ENCODE assay signal across 8 cellular contexts in the genomic region with DNA sequence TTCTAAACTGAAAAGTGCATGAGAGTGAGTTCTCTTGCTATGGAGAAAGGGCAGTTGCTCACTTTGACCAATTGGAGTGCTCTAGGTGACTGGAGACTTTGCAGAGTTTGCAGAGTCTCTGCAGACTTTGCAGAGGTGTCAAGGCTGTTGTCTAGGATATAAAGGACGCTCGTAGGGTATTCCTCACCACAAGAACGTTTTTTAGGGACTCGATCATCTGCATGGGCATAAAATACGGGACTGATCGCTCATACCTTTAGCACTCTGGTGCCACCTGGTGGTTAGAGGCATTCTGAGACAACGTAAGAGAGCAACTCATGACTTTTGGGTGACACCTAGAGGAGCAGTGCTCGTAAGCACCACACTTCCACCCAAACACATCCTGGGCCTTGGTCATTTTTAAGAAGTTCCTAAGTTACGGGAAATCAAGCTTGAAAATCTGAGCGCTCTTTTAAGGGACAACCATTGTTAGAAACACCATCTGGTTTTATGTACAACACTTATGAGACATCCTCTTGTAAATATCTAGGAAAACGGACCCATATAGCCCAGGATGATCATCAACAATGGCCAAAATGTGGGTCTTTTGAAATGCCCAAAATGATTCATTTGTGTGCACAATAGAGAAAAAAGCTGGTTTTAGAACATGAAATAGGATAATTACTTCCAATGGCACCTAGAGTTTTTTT. TPM values are rescaled to one million over a fixed set of nuclear protein-coding genes. Genes with fewer than 3 reads are reported as not detected.
DNase-seq lines count a peak whose midpoint lies in the region; ATAC-seq and TF ChIP-seq lines count a peak whose summit lies in the region.

No MANE protein-coding gene starts in this region.

- peak; percentile 24 for DNase-seq in DMS153 treated with DMSO at 0.1 percent for 48 hours (lab: John Stamatoyannopoulos, UW; ENCODE audit: unreplicated experiment)
- DNase-seq in NCI-H1694 (lab: John Stamatoyannopoulos, UW), result peak; percentile 70
- DNase-seq in SW480 (ENCODE audit: low spot score), result peak; percentile 92
- DNase-seq in activated naive CD8-positive, alpha-beta T cell treated with anti-CD3 and anti-CD28 coated beads, Interleukin-2, amount 50 U/mL, for 24 hours, result peak; percentile 89
- DNase-seq in heart left ventricle, result peak; percentile 61 to 91 (median 85)
- peak; percentile 88 for DNase-seq in putamen (ENCODE audit: low spot score)
- DNase-seq in vagina (ENCODE audit: extremely low spot score in 2 of 2), result peak; percentile 74 to 92

- H3K4me1 ChIP-seq in HEK293 (ENCODE audit: control insufficient read depth, insufficient read depth, low read length) (no peaks in the 10 kb centered on the region), heart left ventricle (peaks cover 0 to 4% (median 0%) of the 10 kb centered on the region in 12 donors), vagina (peaks cover 36% of the 10 kb centered on the region)

- no peaks in the 10 kb centered on the region for H3K36me3 Mint-ChIP-seq in activated naive CD8-positive, alpha-beta T cell treated with anti-CD3 and anti-CD28 coated beads, Interleukin-2, amount 50 U/mL, for 24 hours (ENCODE audit: low read depth)

- POLR2A ChIA-PET in HEK293 (lab: Yijun Ruan, JAX), result no interaction called here

- no peak overlapping the region for H3K4me3 Mint-ChIP-seq in activated naive CD8-positive, alpha-beta T cell treated with anti-CD3 and anti-CD28 coated beads, Interleukin-2, amount 50 U/mL, for 24 hours

- TF ChIP-seq POLR2A in heart left ventricle (IDR thresholded peaks at IDR 0.05) (no peak), vagina (IDR thresholded peaks at IDR 0.05) (no peak)

- CTCF ChIA-PET in HEK293 (lab: Yijun Ruan, JAX), result interaction anchor here (0.6 to 6.7 kb wide), 55 partner anchors 8 to 568 kb away, joined by 3 to 80 read pairs (median 4); partner anchors contain the start of genes CCR1, CCR5 and CXCR6

- intact Hi-C loops in heart left ventricle (cut with DNase I), result loop anchor here in 8 of 10 donors (1.0 to 10.0 kb wide), 12 partner anchors 84 to 318 kb away; partner anchors contain the start of genes LZTFL1 (in 3 of the 8) and FYCO1 (in 1 of the 8)
- intact Hi-C loops in vagina (cut with DNase I), result loop anchor here (5.0 kb wide), 1 partner anchor 142 kb away; no protein-coding TSS in a partner anchor

- H3K4me3 ChIP-seq in HEK293 (ENCODE audit: low read depth, low read length), result no peak overlapping the region
- peak overlapping the region in 5 of 12 donors; percentile 11 to 29 (median 21) for H3K4me3 ChIP-seq in heart left ventricle
- peak overlapping the region in 1 of 2 donors; percentile 4 for H3K4me3 ChIP-seq in vagina

- H3K27me3 ChIP-seq in heart left ventricle, result no peaks in the 10 kb centered on the region
- no peaks in the 10 kb centered on the region for H3K27me3 ChIP-seq in vagina

- no peaks in the 10 kb centered on the region for H3K9me3 Mint-ChIP-seq in activated naive CD8-positive, alpha-beta T cell treated with anti-CD3 and anti-CD28 coated beads, Interleukin-2, amount 50 U/mL, for 24 hours

- no peaks in the 10 kb centered on the region for H3K9me3 ChIP-seq in HEK293 (ENCODE audit: control insufficient read depth, insufficient read depth, low read depth, low read length)
- H3K9me3 ChIP-seq in heart left ventricle, result no peaks in the 10 kb centered on the region
- H3K9me3 ChIP-seq in vagina, result no peaks in the 10 kb centered on the region

- peak; percentile 99 for ATAC-seq in activated naive CD8-positive, alpha-beta T cell treated with anti-CD3 and anti-CD28 coated beads, Interleukin-2, amount 50 U/mL, for 24 hours
- peak; percentile 96 to 98 (median 98) for ATAC-seq in heart left ventricle

- peak; percentile 93 for TF ChIP-seq CTCF in HEK293 (tag by site-specific recombination; IDR thresholded peaks at IDR 0.05)
- peak; percentile 89 to 100 (median 96) for TF ChIP-seq CTCF in heart left ventricle (IDR thresholded peaks at IDR 0.05)
- TF ChIP-seq CTCF in vagina (IDR thresholded peaks at IDR 0.05), result peak; percentile 96 to 99 (median 98)

- H3K27ac Mint-ChIP-seq in activated naive CD8-positive, alpha-beta T cell treated with anti-CD3 and anti-CD28 coated beads, Interleukin-2, amount 50 U/mL, for 24 hours, result no peak overlapping the region

- H3K27me3 Mint-ChIP-seq in activated naive CD8-positive, alpha-beta T cell treated with anti-CD3 and anti-CD28 coated beads, Interleukin-2, amount 50 U/mL, for 24 hours, result peaks cover 12% of the 10 kb centered on the region

- H3K36me3 ChIP-seq in HEK293 (ENCODE audit: control insufficient read depth in 2 of 2, insufficient read depth in 1 of 2, low read length in 2 of 2), result no peaks in the 10 kb centered on the region
- no peaks in the 10 kb centered on the region for H3K36me3 ChIP-seq in heart left ventricle
- no peaks in the 10 kb centered on the region for H3K36me3 ChIP-seq in vagina

- no peak overlapping the region for H3K27ac ChIP-seq in HEK293 (ENCODE audit: extremely low read depth, low read depth, low read length)
- no peak overlapping the region for H3K27ac ChIP-seq in heart left ventricle
- H3K27ac ChIP-seq in vagina, result peak overlapping the region; percentile 51

- WGBS in heart left ventricle, 4 donors, result 10 to 13% (median 11%) methylated on average over 7 to 11 of the region's 11 CpGs

- H3K4me1 Mint-ChIP-seq in activated naive CD8-positive, alpha-beta T cell treated with anti-CD3 and anti-CD28 coated beads, Interleukin-2, amount 50 U/mL, for 24 hours, result peaks cover 5% of the 10 kb centered on the region

TF ChIP-seq in HEK293, 187 proteins besides CTCF, POLR2A, EP300 and RAD21:
- TF ChIP-seq ZNF660 (tag by site-specific recombination; IDR thresholded peaks at IDR 0.05) (peak; percentile 55; the same call in 1 of the 2 replicates), ZBTB6 (tag by site-specific recombination; IDR thresholded peaks at IDR 0.05) (peak; percentile 32; the same call in 1 of the 2 replicates), ZBTB20 (tag by site-specific recombination; IDR thresholded peaks at IDR 0.05) (no peak), GLI4 (tag by site-specific recombination; IDR thresholded peaks at IDR 0.05) (no peak), ZBTB17 (tag by site-specific recombination; IDR thresholded peaks at IDR 0.05) (peak; percentile 23; the same call in 1 of the 2 replicates), ZNF654 (tag by site-specific recombination; IDR thresholded peaks at IDR 0.05; ENCODE audit: low read depth) (peak; percentile 97), ZNF302 (tag by site-specific recombination; IDR thresholded peaks at IDR 0.05; ENCODE audit: low read depth) (no peak), ZNF274 (IDR thresholded peaks at IDR 0.05; ENCODE audit: low read length) (no peak), ZNF274 (tag by site-specific recombination; IDR thresholded peaks at IDR 0.05; ENCODE audit: borderline replicate concordance) (no peak), ZNF398 (tag by site-specific recombination; IDR thresholded peaks at IDR 0.05) (no peak)

RNA-seq across cellular contexts. Expression of gene XCR1, which starts 51.6 kb away (rescaled TPM):
- total RNA-seq in heart left ventricle, result under 1 TPM in 4 of 9 donors, not detected in 5; 0.06 to 0.64 (median 0.23) TPM
- under 1 TPM in 1 of 2 donors, not detected in 1; 0.03 TPM for polyA plus RNA-seq in heart left ventricle
- not detected for total RNA-seq in vagina

Comparison
In these comparisons a context has a peak if more than half of its experiments do, and no peak if none do; other contexts are left out.
1. DNase-seq: peak in every context shown above with its lines; median percentile 92 in SW480; 89 in activated naive CD8-positive, alpha-beta T cell treated with anti-CD3 and anti-CD28 coated beads, Interleukin-2, amount 50 U/mL, for 24 hours; 88 in putamen; 85 in heart left ventricle; 83 in vagina; 70 in NCI-H1694; 24 in DMS153 treated with DMSO at 0.1 percent for 48 hours.